27 cellular contexts compared by ENCODE assay signal in genomic region chr7:132102942-132103341, GRCh38.
"Had no signal": no experiment of that assay in that cellular context is flagged by ENCODE, and none has a peak within 500 bp of the region (broad histone marks: within the 10 kb centered on the region; RNA-seq: fewer than 3 reads in every experiment).

No MANE protein-coding gene starts in this region.

- DNase-seq: activated CD4-positive, alpha-beta memory T cell treated with anti-CD3 and anti-CD28 coated beads for 36 hours; activated CD4-positive, alpha-beta T cell treated with anti-CD3 and anti-CD28 coated beads, Interleukin-2, amount 10 ng/mL, durations not matched to agents 24 days and 14 days; activated CD8-positive, alpha-beta memory T cell treated with anti-CD3 and anti-CD28 coated beads, Interleukin-2, amount 50 U/mL, for 4 hours; activated effector memory CD4-positive, alpha-beta T cell treated with anti-CD3 and anti-CD28 coated beads, Interleukin-2, amount 50 U/mL, for 16 hours; activated naive CD4-positive, alpha-beta T cell treated with anti-CD3 and anti-CD28 coated beads for 36 hours; activated naive CD8-positive, alpha-beta T cell treated with anti-CD3 and anti-CD28 coated beads for 36 hours; activated T-cell treated with anti-CD3 and anti-CD28 coated beads, Interleukin-2, amount 50 U/mL, for 1 hour; aorta; body of pancreas; cerebellar nuclear complex; cortex of kidney; effector memory CD8-positive, alpha-beta T cell; foreskin fibroblast; heart right ventricle; left lung; lower lobe of right lung; mesenchymal stem cell; posterior cingulate gyrus; right lobe of liver; stimulated activated CD4-positive, alpha-beta T cell treated with anti-CD3 and anti-CD28 coated beads, Interleukin-2, amount 100 ng/mL, for 48 hours; stimulated activated naive CD4-positive, alpha-beta T cell treated with Interleukin-2 at 50 U/mL for 16 hours; uterus had no signal

- H3K27me3 Mint-ChIP-seq: activated CD4-positive, alpha-beta memory T cell treated with anti-CD3 and anti-CD28 coated beads for 36 hours; activated naive CD8-positive, alpha-beta T cell treated with anti-CD3 and anti-CD28 coated beads for 36 hours had no signal

- H3K9me3 Mint-ChIP-seq: activated CD4-positive, alpha-beta memory T cell treated with anti-CD3 and anti-CD28 coated beads for 36 hours; activated CD4-positive, alpha-beta T cell treated with anti-CD3 and anti-CD28 coated beads, Interleukin-2, amount 10 ng/mL, durations not matched to agents 24 days and 14 days; activated naive CD4-positive, alpha-beta T cell treated with anti-CD3 and anti-CD28 coated beads for 36 hours; activated naive CD8-positive, alpha-beta T cell treated with anti-CD3 and anti-CD28 coated beads for 36 hours; activated T-helper 1 cell treated with anti-CD3 and anti-CD28 coated beads, Interleukin-12 subunit alpha, Interleukin-12 subunit beta, Interleukin-2, Interleukin-4 antibody, amounts not matched to agents 30 ng/mL and 10 ng/mL and 1 ng/mL, durations not matched to agents 14 hours and 24 hours and 36 hours; natural killer cell treated with Interleukin-12 subunit alpha and Interleukin-12 subunit beta and Interleukin-15 and Interleukin-18, amount 100 ng/mL, for 72 hours had no signal

- H3K4me1 Mint-ChIP-seq: activated CD4-positive, alpha-beta T cell treated with anti-CD3 and anti-CD28 coated beads, Interleukin-2, amount 10 ng/mL, durations not matched to agents 24 days and 14 days; activated naive CD8-positive, alpha-beta T cell treated with anti-CD3 and anti-CD28 coated beads for 36 hours had no signal

- H3K4me3 Mint-ChIP-seq: activated CD4-positive, alpha-beta memory T cell treated with anti-CD3 and anti-CD28 coated beads for 36 hours; activated CD4-positive, alpha-beta T cell treated with anti-CD3 and anti-CD28 coated beads, Interleukin-2, amount 10 ng/mL, durations not matched to agents 24 days and 14 days; activated naive CD4-positive, alpha-beta T cell treated with anti-CD3 and anti-CD28 coated beads for 36 hours; activated naive CD8-positive, alpha-beta T cell treated with anti-CD3 and anti-CD28 coated beads for 36 hours; activated T-helper 1 cell treated with anti-CD3 and anti-CD28 coated beads, Interleukin-12 subunit alpha, Interleukin-12 subunit beta, Interleukin-2, Interleukin-4 antibody, amounts not matched to agents 30 ng/mL and 10 ng/mL and 1 ng/mL, durations not matched to agents 14 hours and 24 hours and 36 hours; effector memory CD8-positive, alpha-beta T cell; natural killer cell treated with Interleukin-12 subunit alpha and Interleukin-12 subunit beta and Interleukin-15 and Interleukin-18, amount 100 ng/mL, for 72 hours had no signal

- H3K36me3 Mint-ChIP-seq: activated CD4-positive, alpha-beta memory T cell treated with anti-CD3 and anti-CD28 coated beads for 36 hours; activated naive CD8-positive, alpha-beta T cell treated with anti-CD3 and anti-CD28 coated beads for 36 hours; natural killer cell treated with Interleukin-12 subunit alpha and Interleukin-12 subunit beta and Interleukin-15 and Interleukin-18, amount 100 ng/mL, for 72 hours had no signal

- H3K36me3 ChIP-seq: adrenal gland, heart right ventricle, left lung, lower lobe of right lung, right lobe of liver, transverse colon, uterus had no signal

- H3K4me3 ChIP-seq: adrenal gland, body of pancreas, heart right ventricle, left lung, lower lobe of right lung, right lobe of liver, transverse colon, uterus had no signal

- H3K9me3 ChIP-seq: adrenal gland, body of pancreas, heart right ventricle, left lung, lower lobe of right lung, right lobe of liver, transverse colon, uterus had no signal

- H3K27me3 ChIP-seq: adrenal gland, body of pancreas, heart right ventricle, left lung, right lobe of liver, transverse colon, uterus had no signal

- H3K4me1 ChIP-seq: adrenal gland, body of pancreas, heart right ventricle, left lung, lower lobe of right lung, right lobe of liver, uterus had no signal

- H3K27ac ChIP-seq: adrenal gland, body of pancreas, heart right ventricle, left lung, lower lobe of right lung, right lobe of liver, uterus had no signal

- H3K27ac Mint-ChIP-seq: activated CD4-positive, alpha-beta memory T cell treated with anti-CD3 and anti-CD28 coated beads for 36 hours; activated CD4-positive, alpha-beta T cell treated with anti-CD3 and anti-CD28 coated beads, Interleukin-2, amount 10 ng/mL, durations not matched to agents 24 days and 14 days; activated naive CD4-positive, alpha-beta T cell treated with anti-CD3 and anti-CD28 coated beads for 36 hours; activated naive CD8-positive, alpha-beta T cell treated with anti-CD3 and anti-CD28 coated beads for 36 hours; activated T-helper 1 cell treated with anti-CD3 and anti-CD28 coated beads, Interleukin-12 subunit alpha, Interleukin-12 subunit beta, Interleukin-2, Interleukin-4 antibody, amounts not matched to agents 30 ng/mL and 10 ng/mL and 1 ng/mL, durations not matched to agents 14 hours and 24 hours and 36 hours; effector memory CD8-positive, alpha-beta T cell; natural killer cell treated with Interleukin-12 subunit alpha and Interleukin-12 subunit beta and Interleukin-15 and Interleukin-18, amount 100 ng/mL, for 72 hours had no signal

- ATAC-seq: activated CD4-positive, CD25-positive, alpha-beta regulatory T cell treated with anti-CD3 and anti-CD28 coated beads, Interleukin-2, amount 50 U/mL, for 24 hours; body of pancreas; effector memory CD8-positive, alpha-beta T cell; heart right ventricle; left lung; lower lobe of right lung; natural killer cell treated with Interleukin-12 subunit alpha and Interleukin-12 subunit beta and Interleukin-15 and Interleukin-18, amount 100 ng/mL, for 72 hours had no signal
